In the genomic region with DNA sequence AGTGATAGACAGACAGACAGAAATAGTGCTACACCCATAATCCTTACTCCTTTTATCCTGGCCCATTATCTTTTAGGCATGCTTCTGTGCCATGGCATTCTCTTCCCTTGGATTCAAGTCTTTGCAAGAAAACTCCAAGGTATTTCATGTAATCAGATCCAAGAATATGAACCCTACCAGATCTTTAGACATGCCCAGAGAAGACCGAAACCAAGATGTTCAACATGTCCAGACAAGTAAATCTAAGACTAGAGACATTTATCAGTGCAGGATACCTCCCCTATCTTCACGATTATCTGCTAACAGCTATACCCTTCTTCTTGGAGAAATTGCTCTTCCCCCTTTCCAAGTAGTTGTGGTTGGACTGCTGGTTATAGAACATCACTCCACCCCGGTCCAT, we compare ENCODE assay signal across 25 cellular contexts. TPM values are rescaled to one million over a fixed set of nuclear protein-coding genes. Genes with fewer than 3 reads are reported as not detected.
DNase-seq lines count a peak whose midpoint lies in the region; ATAC-seq, FAIRE-seq and TF ChIP-seq lines count a peak whose summit lies in the region.
"Had no signal": no experiment of that assay in that cellular context is flagged by ENCODE, and none has a peak within 500 bp of the region (broad histone marks: within the 10 kb centered on the region; RNA-seq: fewer than 3 reads in every experiment).

No MANE protein-coding gene starts in this region.

- no peaks in the 10 kb centered on the region for H3K9me2 ChIP-seq in HCT116 (ENCODE audit: insufficient read depth)

- RAD21 ChIA-PET in HCT116 (lab: Charles Lee; ENCODE audit: low non-redundant PET in 1 of 2, low total read pairs in 2 of 2, uncharacterized antibody in 2 of 2, unreplicated experiment in 2 of 2) = no interaction called here

- no peaks in the 10 kb centered on the region for H3K9me3 Mint-ChIP-seq in activated naive CD8-positive, alpha-beta T cell (ENCODE audit: low read depth)
- H3K9me3 Mint-ChIP-seq in activated naive CD8-positive, alpha-beta T cell treated with anti-CD3 and anti-CD28 coated beads for 36 hours = no peaks in the 10 kb centered on the region

- TF ChIP-seq POLR2A in HCT116 (IDR thresholded peaks at IDR 0.05; ENCODE audit: borderline replicate concordance, extremely low read depth, insufficient read depth, insufficient read length) = no peak

- no peak for TF ChIP-seq RAD21 in HCT116 (IDR thresholded peaks at IDR 0.05; ENCODE audit: low read depth)

- H3K4me3 Mint-ChIP-seq in activated naive CD8-positive, alpha-beta T cell = no peak overlapping the region
- no peak overlapping the region for H3K4me3 Mint-ChIP-seq in activated naive CD8-positive, alpha-beta T cell treated with anti-CD3 and anti-CD28 coated beads for 36 hours

- no peaks in the 10 kb centered on the region for H3K79me2 ChIP-seq in HCT116 (ENCODE audit: insufficient read depth, low read length)
- no peaks in the 10 kb centered on the region for H3K79me2 ChIP-seq in smooth muscle cell (ENCODE audit: low read depth)

- DNase-seq in activated naive CD8-positive, alpha-beta T cell treated with anti-CD3 and anti-CD28 coated beads for 36 hours = no peak
- no peak for DNase-seq in HCT116 (ENCODE audit: low read depth, low spot score)
- peak; percentile 60 for DNase-seq in bronchial epithelial cell (ENCODE audit: low read depth)
- DNase-seq in smooth muscle cell (lab: John Stamatoyannopoulos, UW; ENCODE audit: unreplicated experiment) = no peak
- no peak for DNase-seq in NCI-H2029 (lab: John Stamatoyannopoulos, UW)
- DNase-seq in sciatic nerve (ENCODE audit: low spot score) = no peak
- DNase-seq: EL, GF-D8, GOT3, HCEC 1CT, NCI-H1105, NCI-H146, NCI-H2029 treated with DMSO at 0.1 percent for 48 hours, NCI-H226, NCI-H510A treated with DMSO at 0.1 percent for 48 hours, NCI-H748 treated with DMSO at 0.1 percent for 48 hours, SHP77 treated with DMSO at 0.1 percent for 48 hours had no signal

- no peaks in the 10 kb centered on the region for H3K36me3 Mint-ChIP-seq in activated naive CD8-positive, alpha-beta T cell
- no peaks in the 10 kb centered on the region for H3K36me3 Mint-ChIP-seq in activated naive CD8-positive, alpha-beta T cell treated with anti-CD3 and anti-CD28 coated beads for 36 hours

- H3K27ac Mint-ChIP-seq in activated naive CD8-positive, alpha-beta T cell = peak overlapping the region; percentile 50
- no peak overlapping the region for H3K27ac Mint-ChIP-seq in activated naive CD8-positive, alpha-beta T cell treated with anti-CD3 and anti-CD28 coated beads for 36 hours

- intact Hi-C loops in HCT116 (cut with micrococcal nuclease) (no loop called here), sciatic nerve (cut with DNase I) (no loop called here)

- FAIRE-seq in bronchial epithelial cell (lab: Jason Lieb, UNC) = no peak
- FAIRE-seq: D721Med, HTR-8/SVneo had no signal

- no peaks in the 10 kb centered on the region for H3F3A ChIP-seq in smooth muscle cell (ENCODE audit: low read depth)

- POLR2A ChIA-PET in HCT116 (lab: Charles Lee) = no interaction called here

- H3K27me3 Mint-ChIP-seq in activated naive CD8-positive, alpha-beta T cell = no peaks in the 10 kb centered on the region
- peaks cover 6% of the 10 kb centered on the region for H3K27me3 Mint-ChIP-seq in activated naive CD8-positive, alpha-beta T cell treated with anti-CD3 and anti-CD28 coated beads for 36 hours

- TF ChIP-seq CTCF in HCT116 (IDR thresholded peaks at IDR 0.05 in 2 of 3, conservative IDR thresholded peaks at IDR 0.05 in 1 of 3; ENCODE audit: borderline replicate concordance in 1 of 3, insufficient read depth in 1 of 3, low read depth in 2 of 3, low read length in 2 of 3) (no peak), bronchial epithelial cell (IDR thresholded peaks at IDR 0.05; ENCODE audit: insufficient read depth, low read length, severe bottlenecking) (no peak), smooth muscle cell (IDR thresholded peaks at IDR 0.05; ENCODE audit: borderline replicate concordance, insufficient read depth, poor library complexity, severe bottlenecking) (no peak)

- H2AFZ ChIP-seq in HCT116 (ENCODE audit: low read depth, low read length, poor library complexity, severe bottlenecking) (peak overlapping the region; percentile 61), smooth muscle cell (ENCODE audit: low read depth) (peak overlapping the region; percentile 33)

- H3K4me2 ChIP-seq in HCT116 (ENCODE audit: low read length) = no peak overlapping the region
- H3K4me2 ChIP-seq in smooth muscle cell = no peak overlapping the region
- H3K4me2 ChIP-seq: KMS-11 had no signal

- H3K4me1 ChIP-seq in HCT116 (ENCODE audit: control insufficient read depth in 1 of 2, insufficient read depth in 2 of 2, low read length in 2 of 2) (peaks cover 3 to 7% of the 10 kb centered on the region in 2 experiments; a peak in 3 of 4 replicates), smooth muscle cell (ENCODE audit: low read depth) (no peaks in the 10 kb centered on the region)

- no peak overlapping the region for H3K9ac ChIP-seq in HCT116 (ENCODE audit: low read length)
- no peak overlapping the region for H3K9ac ChIP-seq in smooth muscle cell (ENCODE audit: low read depth)
- H3K9ac ChIP-seq: KMS-11 had no signal

- H3K4me1 Mint-ChIP-seq in activated naive CD8-positive, alpha-beta T cell (ENCODE audit: low read depth) = peaks cover 59% of the 10 kb centered on the region
- H3K4me1 Mint-ChIP-seq in activated naive CD8-positive, alpha-beta T cell treated with anti-CD3 and anti-CD28 coated beads for 36 hours = peaks cover 42% of the 10 kb centered on the region

- no TSS peak for BruUV-seq in HCT116 (replicated peaks; lab: Mats Ljungman, UMichigan)

- H3K27me3 ChIP-seq in HCT116 (ENCODE audit: insufficient read depth, low read length) = no peaks in the 10 kb centered on the region
- no peaks in the 10 kb centered on the region for H3K27me3 ChIP-seq in bronchial epithelial cell (ENCODE audit: control insufficient read depth, insufficient read depth, low read length)
- no peaks in the 10 kb centered on the region for H3K27me3 ChIP-seq in smooth muscle cell (ENCODE audit: low read depth)

- CTCF ChIA-PET in HCT116 (lab: Charles Lee) = no interaction called here

- H3K9me3 ChIP-seq in HCT116 (ENCODE audit: control insufficient read depth in 1 of 2, insufficient read depth in 1 of 2, low read depth in 1 of 2, low read length in 2 of 2) (no peaks in the 10 kb centered on the region), smooth muscle cell (replicated peaks; ENCODE audit: low read depth) (no peaks in the 10 kb centered on the region)

- no peak for ATAC-seq in HCT116
- no peak for ATAC-seq in sciatic nerve

- 92% methylated on average over 3 of the region's 3 CpGs for WGBS in smooth muscle cell (ENCODE audit: low lambda C conversion rate)

- H3K27ac ChIP-seq in HCT116 (ENCODE audit: low read depth, low read length) = no peak overlapping the region
- H3K27ac ChIP-seq in smooth muscle cell (ENCODE audit: low read depth) = no peak overlapping the region
- H3K27ac ChIP-seq: C4-2B, KMS-11, RWPE1 had no signal

- H4K20me1 ChIP-seq in HCT116 (ENCODE audit: insufficient read depth) = no peaks in the 10 kb centered on the region
- no peaks in the 10 kb centered on the region for H4K20me1 ChIP-seq in smooth muscle cell (ENCODE audit: low read depth)

- H3K36me3 ChIP-seq in HCT116 (ENCODE audit: control insufficient read depth in 1 of 2, insufficient read depth in 2 of 2, low read length in 2 of 2) = no peaks in the 10 kb centered on the region
- no peaks in the 10 kb centered on the region for H3K36me3 ChIP-seq in bronchial epithelial cell (ENCODE audit: control insufficient read depth, insufficient read depth, low read length)
- no peaks in the 10 kb centered on the region for H3K36me3 ChIP-seq in smooth muscle cell (ENCODE audit: low read depth)

- no peak overlapping the region for H3K4me3 ChIP-seq in HCT116 (replicated peaks in 1 of 2; ENCODE audit: low read depth in 1 of 2, low read length in 2 of 2)
- H3K4me3 ChIP-seq in bronchial epithelial cell (ENCODE audit: low read depth, low read length) = no peak overlapping the region
- no peak overlapping the region for H3K4me3 ChIP-seq in smooth muscle cell

TF ChIP-seq in HCT116, 20 proteins besides CTCF, POLR2A, EP300 and RAD21 (continues in another document):
- TF ChIP-seq ZNF274 (IDR thresholded peaks at IDR 0.05; ENCODE audit: low read depth, low read length) (no peak), SRF (IDR thresholded peaks at IDR 0.05; ENCODE audit: low read depth) (no peak), ELF1 (IDR thresholded peaks at IDR 0.05; ENCODE audit: borderline replicate concordance, low read depth) (no peak), EZH2phosphoT487 (IDR thresholded peaks at IDR 0.05; ENCODE audit: borderline replicate concordance) (no peak), JUND (IDR thresholded peaks at IDR 0.05) (no peak), SIN3A (IDR thresholded peaks at IDR 0.05; ENCODE audit: low read depth) (no peak), FOSL1 (IDR thresholded peaks at IDR 0.05; ENCODE audit: low read depth) (no peak), SP1 (IDR thresholded peaks at IDR 0.05; ENCODE audit: low read depth) (no peak), CEBPB (IDR thresholded peaks at IDR 0.05; ENCODE audit: low read depth) (no peak), EZH2 (IDR thresholded peaks at IDR 0.05) (no peak)
- TF ChIP-seq, protein P1, sequence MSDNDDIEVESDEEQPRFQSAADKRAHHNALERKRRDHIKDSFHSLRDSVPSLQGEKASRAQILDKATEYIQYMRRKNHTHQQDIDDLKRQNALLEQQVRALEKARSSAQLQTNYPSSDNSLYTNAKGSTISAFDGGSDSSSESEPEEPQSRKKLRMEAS (IDR thresholded peaks at IDR 0.05) = no peak

RNA-seq across cellular contexts. Expression of a gene that starts 11.8 kb away (rescaled TPM):
- not detected for total RNA-seq in activated naive CD8-positive, alpha-beta T cell treated with anti-CD3 and anti-CD28 coated beads for 36 hours
- total RNA-seq in HCT116 (2021; ENCODE audit: unreplicated experiment) (not detected), bronchial epithelial cell (not detected in 2 replicates), smooth muscle cell (not detected in 2 replicates), sciatic nerve (not detected)
- polyA plus RNA-seq in HCT116 (2012) = not detected in 2 replicates
- not detected in 2 replicates for polyA plus RNA-seq in smooth muscle cell
- total RNA-seq: A172 had no signal
- polyA plus RNA-seq: AG04450 had no signal

RNA-seq across cellular contexts. Expression of a gene that starts 19.7 kb away (rescaled TPM):
- total RNA-seq in activated naive CD8-positive, alpha-beta T cell treated with anti-CD3 and anti-CD28 coated beads for 36 hours = under 1 TPM in 1 of 2 experiments, not detected in 1; 0.08 TPM
- not detected for total RNA-seq in HCT116 (2021; ENCODE audit: unreplicated experiment)
- not detected in 2 replicates for polyA plus RNA-seq in HCT116 (2012)
- 0.13 TPM in 1 of 2 replicates, not detected in the other for total RNA-seq in bronchial epithelial cell
- not detected in 2 replicates for total RNA-seq in smooth muscle cell
- not detected in 2 replicates for polyA plus RNA-seq in smooth muscle cell
- not detected for total RNA-seq in sciatic nerve
- total RNA-seq: A172 had no signal
- polyA plus RNA-seq: AG04450 had no signal
